In the genomic region with DNA sequence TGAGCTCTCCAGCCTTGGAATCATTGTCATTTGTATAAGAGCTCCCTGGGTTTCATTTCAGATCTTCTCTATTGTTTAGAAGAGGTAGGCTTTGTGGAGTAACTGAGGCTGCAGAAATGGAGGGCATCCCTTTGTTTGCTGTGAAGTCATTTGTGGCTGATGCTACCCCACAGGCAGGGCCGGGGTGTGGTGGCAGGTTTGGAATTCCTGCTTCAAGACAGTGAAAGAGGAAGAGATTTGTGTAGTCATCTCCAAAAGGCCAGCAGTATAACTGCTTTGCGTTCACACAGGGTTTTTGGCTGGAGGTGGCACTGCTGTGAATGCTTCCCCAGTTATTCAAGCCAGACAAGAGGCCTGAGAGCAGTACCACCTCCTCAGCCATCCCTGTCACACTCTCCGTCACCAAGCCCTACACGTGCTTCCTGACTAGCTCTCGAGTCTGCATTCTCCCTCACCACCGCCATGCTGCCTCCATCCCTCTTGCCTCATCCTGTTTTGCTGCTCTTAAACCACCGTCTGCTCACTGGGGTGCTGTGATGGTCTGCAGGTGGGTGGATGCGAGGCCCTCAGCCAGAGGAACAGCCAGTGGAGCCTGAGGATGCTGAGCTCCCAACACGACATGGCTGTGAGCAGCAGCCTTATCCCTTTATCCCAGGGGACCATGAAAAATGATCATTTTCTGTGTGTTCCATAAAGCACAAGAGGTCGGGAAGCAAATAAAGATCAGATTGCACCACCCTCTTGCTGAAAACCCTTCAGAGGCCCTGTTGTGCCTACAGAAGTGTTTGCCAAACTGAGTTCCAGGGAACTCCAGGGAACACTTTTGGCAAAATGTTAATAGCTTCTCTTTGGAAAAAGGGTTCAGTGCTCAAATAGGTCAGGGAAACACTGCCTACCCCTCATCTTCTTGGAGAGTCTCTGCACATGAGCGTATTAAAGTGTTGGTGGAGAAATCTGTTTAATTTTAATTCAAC, we compare ENCODE assay signal across 12 cellular contexts. TPM values are rescaled to one million over a fixed set of nuclear protein-coding genes. Genes with fewer than 3 reads are reported as not detected.
A peak's percentile ranks its signal among the peaks of the same experiment; 100 is the strongest.
DNase-seq lines count a peak whose midpoint lies in the region; ATAC-seq, FAIRE-seq and TF ChIP-seq lines count a peak whose summit lies in the region.
"Had no signal": no experiment of that assay in that cellular context is flagged by ENCODE, and none has a peak within 500 bp of the region (broad histone marks: within the 10 kb centered on the region; RNA-seq: fewer than 3 reads in every experiment).

No MANE protein-coding gene starts in this region.

- H3K9me3 Mint-ChIP-seq in astrocyte (ENCODE audit: unreplicated experiment), result peaks cover 3% of the 10 kb centered on the region

- DNase-seq in NCI-H510A treated with DMSO at 0.1 percent for 48 hours (lab: John Stamatoyannopoulos, UW) (peak; percentile 3), NCI-H510A (lab: John Stamatoyannopoulos, UW) (no peak), NCI-H2107 treated with DMSO at 0.1 percent for 48 hours (lab: John Stamatoyannopoulos, UW; ENCODE audit: unreplicated experiment) (peak; percentile 91), astrocyte (ENCODE audit: low read depth) (no peak), foreskin fibroblast (no peak), suprapubic skin (ENCODE audit: low spot score in 2 of 2) (no peak)
- DNase-seq: KBM-7 had no signal

- H2AFZ ChIP-seq in astrocyte (ENCODE audit: low read depth, low read length), result no peak overlapping the region

- no peak overlapping the region for H3K4me3 ChIP-seq in astrocyte (ENCODE audit: insufficient read depth, low read depth, low read length)
- H3K4me3 ChIP-seq in neutrophil (ENCODE audit: low read depth in 1 of 2, low read length in 1 of 2), result no peak overlapping the region
- H3K4me3 ChIP-seq in foreskin fibroblast (ENCODE audit: low read depth in 1 of 2, low read length in 2 of 2), result no peak overlapping the region
- no peak overlapping the region for H3K4me3 ChIP-seq in suprapubic skin
- H3K4me3 ChIP-seq: HAP-1 had no signal

- TF ChIP-seq POLR2A in suprapubic skin (IDR thresholded peaks at IDR 0.05), result no peak

- H3K27ac Mint-ChIP-seq in astrocyte (ENCODE audit: unreplicated experiment), result peak overlapping the region; percentile 48

- H3K9ac ChIP-seq in astrocyte (ENCODE audit: low read length), result no peak overlapping the region

- 74% methylated on average over 11 of the region's 11 CpGs for WGBS in suprapubic skin

- peaks cover 5% of the 10 kb centered on the region for H3K4me1 Mint-ChIP-seq in astrocyte (ENCODE audit: low read depth, unreplicated experiment)

- H3K27me3 ChIP-seq in astrocyte (ENCODE audit: insufficient read depth, low read length) (no peaks in the 10 kb centered on the region), neutrophil (no peaks in the 10 kb centered on the region), suprapubic skin (no peaks in the 10 kb centered on the region)

- TF ChIP-seq CTCF in astrocyte (IDR thresholded peaks at IDR 0.05; ENCODE audit: insufficient read depth, low read depth, low read length) (no peak), neutrophil (IDR thresholded peaks at IDR 0.05) (no peak), foreskin fibroblast (IDR thresholded peaks at IDR 0.05; ENCODE audit: low read depth, low read length) (no peak), suprapubic skin (IDR thresholded peaks at IDR 0.05) (no peak)

- H4K20me1 ChIP-seq in astrocyte (ENCODE audit: insufficient read depth, low read length), result no peaks in the 10 kb centered on the region

- H3K36me3 Mint-ChIP-seq in astrocyte (ENCODE audit: low read depth, unreplicated experiment), result peaks cover 19% of the 10 kb centered on the region

- H3K79me2 ChIP-seq in astrocyte (ENCODE audit: insufficient read depth, low read length), result no peaks in the 10 kb centered on the region

- H3K27ac ChIP-seq in astrocyte (ENCODE audit: low read depth, low read length) (no peak overlapping the region), neutrophil (peak overlapping the region; percentile 7), suprapubic skin (no peak overlapping the region)
- H3K27ac ChIP-seq: RWPE1 had no signal

- FAIRE-seq in astrocyte (lab: Jason Lieb, UNC), result no peak
- FAIRE-seq: A204.1 had no signal

- no peak for ATAC-seq in GM21576 (IDR thresholded peaks at IDR 0.05; ENCODE audit: unreplicated experiment)

- H3K27me3 Mint-ChIP-seq in astrocyte (ENCODE audit: low read depth, unreplicated experiment), result no peaks in the 10 kb centered on the region

- H3K4me2 ChIP-seq in astrocyte (ENCODE audit: low read length), result no peak overlapping the region

- H3K4me1 ChIP-seq in astrocyte (ENCODE audit: insufficient read depth, low read length), result no peaks in the 10 kb centered on the region
- H3K4me1 ChIP-seq in neutrophil (ENCODE audit: control insufficient read depth in 1 of 2, insufficient read depth in 1 of 2, low read depth in 1 of 2, low read length in 1 of 2), result peaks cover 17 to 24% of the 10 kb centered on the region in 2 experiments
- H3K4me1 ChIP-seq in suprapubic skin, result peaks cover 26% of the 10 kb centered on the region
- H3K4me1 ChIP-seq: HAP-1 had no signal

- H3K36me3 ChIP-seq in astrocyte (ENCODE audit: insufficient read depth, low read length) (no peaks in the 10 kb centered on the region), neutrophil (peaks cover 8% of the 10 kb centered on the region), suprapubic skin (peaks cover 5% of the 10 kb centered on the region)
- H3K36me3 ChIP-seq: HAP-1 had no signal

- H3K4me3 Mint-ChIP-seq in astrocyte (ENCODE audit: unreplicated experiment), result no peak overlapping the region

- H3K9me3 ChIP-seq in astrocyte (ENCODE audit: insufficient read depth, low read depth, low read length) (no peaks in the 10 kb centered on the region), neutrophil (no peaks in the 10 kb centered on the region), suprapubic skin (no peaks in the 10 kb centered on the region)
- H3K9me3 ChIP-seq: HAP-1 had no signal

- TF ChIP-seq EP300 in suprapubic skin (IDR thresholded peaks at IDR 0.05), result no peak

RNA-seq across cellular contexts. Expression of a gene that starts 24.1 kb away (rescaled TPM):
- total RNA-seq in astrocyte, result 5.2 and 7.1 TPM in 2 replicates
- total RNA-seq in suprapubic skin, result 1 to 10 TPM; 1.9 to 9.5 (median 3.6) TPM

Comparison
In these comparisons a context has a peak if more than half of its experiments do, and no peak if none do; other contexts are left out.
1. DNase-seq: peak in NCI-H510A treated with DMSO at 0.1 percent for 48 hours (single experiment) and NCI-H2107 treated with DMSO at 0.1 percent for 48 hours (single experiment); none in NCI-H510A (single experiment), astrocyte (single experiment), foreskin fibroblast (0 of 2) and suprapubic skin (0 of 2).